In genomic region chr4:184648220-184649025, GRCh38 we compare ENCODE assay signal across 1 cellular context.
A peak's percentile ranks its signal among the peaks of the same experiment; 100 is the strongest.
TF ChIP-seq lines count a peak whose summit lies in the region.

No MANE protein-coding gene starts in this region.

TF ChIP-seq in HepG2, 621 proteins besides CTCF, POLR2A, EP300 and RAD21 (continued from another document):
- TF ChIP-seq, protein P1, sequence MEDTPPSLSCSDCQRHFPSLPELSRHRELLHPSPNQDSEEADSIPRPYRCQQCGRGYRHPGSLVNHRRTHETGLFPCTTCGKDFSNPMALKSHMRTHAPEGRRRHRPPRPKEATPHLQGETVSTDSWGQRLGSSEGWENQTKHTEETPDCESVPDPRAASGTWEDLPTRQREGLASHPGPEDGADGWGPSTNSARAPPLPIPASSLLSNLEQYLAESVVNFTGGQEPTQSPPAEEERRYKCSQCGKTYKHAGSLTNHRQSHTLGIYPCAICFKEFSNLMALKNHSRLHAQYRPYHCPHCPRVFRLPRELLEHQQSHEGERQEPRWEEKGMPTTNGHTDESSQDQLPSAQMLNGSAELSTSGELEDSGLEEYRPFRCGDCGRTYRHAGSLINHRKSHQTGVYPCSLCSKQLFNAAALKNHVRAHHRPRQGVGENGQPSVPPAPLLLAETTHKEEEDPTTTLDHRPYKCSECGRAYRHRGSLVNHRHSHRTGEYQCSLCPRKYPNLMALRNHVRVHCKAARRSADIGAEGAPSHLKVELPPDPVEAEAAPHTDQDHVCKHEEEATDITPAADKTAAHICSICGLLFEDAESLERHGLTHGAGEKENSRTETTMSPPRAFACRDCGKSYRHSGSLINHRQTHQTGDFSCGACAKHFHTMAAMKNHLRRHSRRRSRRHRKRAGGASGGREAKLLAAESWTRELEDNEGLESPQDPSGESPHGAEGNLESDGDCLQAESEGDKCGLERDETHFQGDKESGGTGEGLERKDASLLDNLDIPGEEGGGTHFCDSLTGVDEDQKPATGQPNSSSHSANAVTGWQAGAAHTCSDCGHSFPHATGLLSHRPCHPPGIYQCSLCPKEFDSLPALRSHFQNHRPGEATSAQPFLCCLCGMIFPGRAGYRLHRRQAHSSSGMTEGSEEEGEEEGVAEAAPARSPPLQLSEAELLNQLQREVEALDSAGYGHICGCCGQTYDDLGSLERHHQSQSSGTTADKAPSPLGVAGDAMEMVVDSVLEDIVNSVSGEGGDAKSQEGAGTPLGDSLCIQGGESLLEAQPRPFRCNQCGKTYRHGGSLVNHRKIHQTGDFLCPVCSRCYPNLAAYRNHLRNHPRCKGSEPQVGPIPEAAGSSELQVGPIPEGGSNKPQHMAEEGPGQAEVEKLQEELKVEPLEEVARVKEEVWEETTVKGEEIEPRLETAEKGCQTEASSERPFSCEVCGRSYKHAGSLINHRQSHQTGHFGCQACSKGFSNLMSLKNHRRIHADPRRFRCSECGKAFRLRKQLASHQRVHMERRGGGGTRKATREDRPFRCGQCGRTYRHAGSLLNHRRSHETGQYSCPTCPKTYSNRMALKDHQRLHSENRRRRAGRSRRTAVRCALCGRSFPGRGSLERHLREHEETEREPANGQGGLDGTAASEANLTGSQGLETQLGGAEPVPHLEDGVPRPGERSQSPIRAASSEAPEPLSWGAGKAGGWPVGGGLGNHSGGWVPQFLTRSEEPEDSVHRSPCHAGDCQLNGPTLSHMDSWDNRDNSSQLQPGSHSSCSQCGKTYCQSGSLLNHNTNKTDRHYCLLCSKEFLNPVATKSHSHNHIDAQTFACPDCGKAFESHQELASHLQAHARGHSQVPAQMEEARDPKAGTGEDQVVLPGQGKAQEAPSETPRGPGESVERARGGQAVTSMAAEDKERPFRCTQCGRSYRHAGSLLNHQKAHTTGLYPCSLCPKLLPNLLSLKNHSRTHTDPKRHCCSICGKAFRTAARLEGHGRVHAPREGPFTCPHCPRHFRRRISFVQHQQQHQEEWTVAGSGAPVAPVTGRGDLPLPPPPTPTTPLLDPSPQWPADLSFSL (CRISPR knock-in tag; IDR thresholded peaks at IDR 0.05), result no peak
- TF ChIP-seq ZNF329 (CRISPR knock-in tag; IDR thresholded peaks at IDR 0.05; ENCODE audit: low read depth) (no peak), ZNF160 (CRISPR knock-in tag; IDR thresholded peaks at IDR 0.05) (0 out of 2 replicates have a peak, but pooled peaks have one; percentile 32), ZNF232 (CRISPR knock-in tag; IDR thresholded peaks at IDR 0.05; ENCODE audit: borderline replicate concordance) (peak; percentile 46; the same call in 1 of the 2 replicates), ZNF564 (CRISPR knock-in tag; IDR thresholded peaks at IDR 0.05) (no peak), DMTF1 (CRISPR knock-in tag; IDR thresholded peaks at IDR 0.05) (no peak), ZNF460 (CRISPR knock-in tag; IDR thresholded peaks at IDR 0.05; ENCODE audit: borderline replicate concordance) (no peak), ZNF383 (CRISPR knock-in tag; IDR thresholded peaks at IDR 0.05; ENCODE audit: borderline replicate concordance) (no peak)
- TF ChIP-seq, protein P2, sequence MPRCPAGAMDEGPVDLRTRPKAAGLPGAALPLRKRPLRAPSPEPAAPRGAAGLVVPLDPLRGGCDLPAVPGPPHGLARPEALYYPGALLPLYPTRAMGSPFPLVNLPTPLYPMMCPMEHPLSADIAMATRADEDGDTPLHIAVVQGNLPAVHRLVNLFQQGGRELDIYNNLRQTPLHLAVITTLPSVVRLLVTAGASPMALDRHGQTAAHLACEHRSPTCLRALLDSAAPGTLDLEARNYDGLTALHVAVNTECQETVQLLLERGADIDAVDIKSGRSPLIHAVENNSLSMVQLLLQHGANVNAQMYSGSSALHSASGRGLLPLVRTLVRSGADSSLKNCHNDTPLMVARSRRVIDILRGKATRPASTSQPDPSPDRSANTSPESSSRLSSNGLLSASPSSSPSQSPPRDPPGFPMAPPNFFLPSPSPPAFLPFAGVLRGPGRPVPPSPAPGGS (CRISPR knock-in tag; IDR thresholded peaks at IDR 0.05), result no peak
TF ChIP-seq in HepG2: peak in this region for 59.
